In the genomic region with DNA sequence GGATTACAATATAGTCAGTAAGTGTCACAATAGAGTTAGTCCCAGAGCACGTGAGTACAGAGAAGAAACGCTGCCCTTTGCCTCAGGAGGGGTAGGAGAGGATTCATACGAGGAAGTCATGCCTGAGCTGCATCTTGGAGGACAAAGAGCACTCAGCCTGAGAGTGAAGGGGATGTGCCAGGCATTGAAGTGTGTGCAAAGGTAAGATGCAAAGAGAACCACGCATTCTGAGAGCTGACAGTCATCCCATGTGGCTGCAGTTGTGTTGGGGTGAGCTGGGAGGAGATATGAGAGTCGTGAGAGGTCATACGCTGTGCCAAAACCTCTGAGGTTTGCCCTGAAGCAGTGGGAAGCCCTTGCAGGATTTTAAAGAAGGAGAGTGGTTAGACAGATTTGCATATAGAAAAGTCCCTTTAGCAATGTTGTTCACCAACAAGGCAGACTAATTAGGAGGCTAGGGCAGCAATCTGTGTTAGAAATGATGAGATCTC, we compare ENCODE assay signal across 10 cellular contexts.
A peak's percentile ranks its signal among the peaks of the same experiment; 100 is the strongest.
DNase-seq lines count a peak whose midpoint lies in the region; ATAC-seq, FAIRE-seq and TF ChIP-seq lines count a peak whose summit lies in the region.
"Had no signal": no experiment of that assay in that cellular context is flagged by ENCODE, and none has a peak within 500 bp of the region (broad histone marks: within the 10 kb centered on the region; RNA-seq: fewer than 3 reads in every experiment).

No MANE protein-coding gene starts in this region.

- H4K20me1 ChIP-seq in GM12878 (ENCODE audit: control insufficient read depth, insufficient read depth) = no peaks in the 10 kb centered on the region

- H3K4me1 ChIP-seq in GM12878 (ENCODE audit: control insufficient read depth, insufficient read depth, low read length) (peaks cover 32% of the 10 kb centered on the region), ascending aorta (peaks cover 2 to 8% of the 10 kb centered on the region in 2 donors), prostate gland (replicated peaks) (no peaks in the 10 kb centered on the region)

- in situ Hi-C loops in GM12878 (cut with MboI) = no loop called here

- no peak; a peak in 1 of 4 replicates for TF ChIP-seq EP300 in GM12878 (IDR thresholded peaks at IDR 0.05; ENCODE audit: borderline replicate concordance in 1 of 2, control insufficient read depth in 1 of 2, low read depth in 2 of 2, low read length in 2 of 2)

- TF ChIP-seq CTCF in GM12878 (IDR thresholded peaks at IDR 0.05 in 2 of 3, conservative IDR thresholded peaks at IDR 0.05 in 1 of 3; ENCODE audit: control insufficient read depth in 2 of 3, extremely low read depth in 1 of 3, insufficient read depth in 1 of 3, low read depth in 3 of 3, low read length in 3 of 3) = no peak
- no peak for TF ChIP-seq CTCF in ascending aorta (IDR thresholded peaks at IDR 0.05)
- TF ChIP-seq CTCF in prostate gland (IDR thresholded peaks at IDR 0.05) = no peak

- SMC1A ChIA-PET in GM12878 (lab: Charles Lee; ENCODE audit: uncharacterized antibody, unreplicated experiment) = interaction anchor here (0.8 to 1.1 kb wide), 5 partner anchors 9 to 42 kb away, joined by 3 to 7 read pairs (median 3); a partner anchor contains a TSS

- H3K9ac ChIP-seq in GM12878 (ENCODE audit: control insufficient read depth, insufficient read depth, low read length) = peak overlapping the region; percentile 29; the same call in 1 of the 2 replicates

- TF ChIP-seq RAD21 in GM12878 (IDR thresholded peaks at IDR 0.05; ENCODE audit: insufficient read depth, low read depth, low read length) = 0 out of 2 replicates have a peak, but pooled peaks have one; percentile 6

- ATAC-seq in GM18508 (IDR thresholded peaks at IDR 0.05; ENCODE audit: insufficient read depth, unreplicated experiment) (peak; percentile 87), GM19463 (IDR thresholded peaks at IDR 0.05; ENCODE audit: unreplicated experiment) (peak; percentile 94), HG03103 (IDR thresholded peaks at IDR 0.05; ENCODE audit: low read depth, unreplicated experiment) (peak; percentile 97), GM12878 (peak; percentile 98), sciatic nerve (no peak)

- peak; percentile 92 for FAIRE-seq in GM12878 (lab: Jason Lieb, UNC)
- FAIRE-seq: TTC549 had no signal

- DNase-seq in GM12878 (ENCODE audit: low read depth, low spot score) = peak; percentile 91
- DNase-seq in sciatic nerve (ENCODE audit: low spot score) = no peak
- no peak for DNase-seq in ascending aorta (ENCODE audit: low spot score in 2 of 2)
- DNase-seq in EL = no peak
- DNase-seq in prostate gland (ENCODE audit: low spot score) = no peak
- DNase-seq: immature natural killer cell had no signal

- no peaks in the 10 kb centered on the region for H3K9me3 ChIP-seq in GM12878 (replicated peaks; ENCODE audit: control insufficient read depth, insufficient read depth, low read length)
- no peaks in the 10 kb centered on the region for H3K9me3 ChIP-seq in ascending aorta
- H3K9me3 ChIP-seq in prostate gland = no peaks in the 10 kb centered on the region

- H2AFZ ChIP-seq in GM12878 (ENCODE audit: control insufficient read depth, low read depth, low read length) = peak overlapping the region; percentile 28; the same call in 1 of the 2 replicates

- TF ChIP-seq POLR2A in GM12878 (IDR thresholded peaks at IDR 0.05; ENCODE audit: low read depth, low read length) = 0 out of 2 replicates have a peak, but pooled peaks have one; percentile 41
- no peak for TF ChIP-seq POLR2A in prostate gland (IDR thresholded peaks at IDR 0.05)

- no peaks in the 10 kb centered on the region; the same call in none of the 2 replicates for H3K79me2 ChIP-seq in GM12878 (ENCODE audit: control insufficient read depth, insufficient read depth, low read length)

- H3K36me3 ChIP-seq in GM12878 (ENCODE audit: control insufficient read depth in 2 of 2, insufficient read depth in 2 of 2, low read length in 1 of 2) (0 out of 4 replicates have a peak, but pooled peaks cover 0 to 3% of the 10 kb centered on the region in 2 experiments), ascending aorta (no peaks in the 10 kb centered on the region), prostate gland (no peaks in the 10 kb centered on the region)

- peak overlapping the region; percentile 27; the same call in 1 of the 2 replicates for H3K4me3 ChIP-seq in GM12878
- H3K4me3 ChIP-seq in ascending aorta = no peak overlapping the region
- no peak overlapping the region for H3K4me3 ChIP-seq in prostate gland

- 7% methylated on average over 6 of the region's 6 CpGs for WGBS in GM12878 (ENCODE audit: insufficient coverage, insufficient replicate concordance, low lambda C conversion rate, missing lambda C conversion rate)
- WGBS in prostate gland = 70% methylated on average over 6 of the region's 6 CpGs

- POLR2A ChIA-PET in GM12878 (lab: Charles Lee) = interaction anchor here (1.6 kb wide), 1 partner anchor 23 kb away, joined by 4 read pairs; a partner anchor contains a TSS

- BruUV-seq in GM12878 (replicated peaks; lab: Mats Ljungman, UMichigan) = no TSS peak

- peak overlapping the region; percentile 90 for H3K4me2 ChIP-seq in GM12878 (ENCODE audit: control insufficient read depth, insufficient read depth)

- RAD21 ChIA-PET in GM12878 (lab: Charles Lee; ENCODE audit: unreplicated experiment) = interaction anchor here (0.9 to 1.4 kb wide), 4 partner anchors 42 to 197 kb away, joined by 3 to 6 read pairs (median 4); no protein-coding TSS in a partner anchor

- H3K27ac ChIP-seq in GM12878 (ENCODE audit: control insufficient read depth, insufficient read depth) = peak overlapping the region; percentile 30; the same call in 1 of the 2 replicates
- peak overlapping the region in 1 of 2 donors; percentile 36 for H3K27ac ChIP-seq in ascending aorta
- H3K27ac ChIP-seq in prostate gland = no peak overlapping the region

- intact Hi-C loops in GM12878 (cut with micrococcal nuclease; ENCODE audit: unreplicated experiment) = loop anchor here (2.0 to 5.0 kb wide), 3 partner anchors 22 to 195 kb away; a partner anchor contains a TSS
- intact Hi-C loops in sciatic nerve (cut with DNase I) = no loop called here
- intact Hi-C loops in ascending aorta (cut with DNase I) = no loop called here
- intact Hi-C loops in prostate gland (cut with DNase I) = no loop called here

- no peaks in the 10 kb centered on the region for H3K27me3 ChIP-seq in GM12878 (replicated peaks in 1 of 2; ENCODE audit: control insufficient read depth in 2 of 2, insufficient read depth in 2 of 2, low read length in 1 of 2)
- no peaks in the 10 kb centered on the region for H3K27me3 ChIP-seq in ascending aorta
- H3K27me3 ChIP-seq in prostate gland (replicated peaks; ENCODE audit: insufficient read depth) = no peaks in the 10 kb centered on the region

- CTCF ChIA-PET in GM12878 (lab: Yijun Ruan, JAX) = interaction anchor here (0.6 to 1.8 kb wide), 8 partner anchors 10 to 197 kb away, joined by 3 to 9 read pairs (median 3); a partner anchor contains a TSS

TF ChIP-seq in GM12878, 131 proteins besides CTCF, POLR2A, EP300 and RAD21 (continues in another document):
- 0 out of 2 replicates have a peak, but pooled peaks have one; percentile 39 for TF ChIP-seq CREB1 (IDR thresholded peaks at IDR 0.05; ENCODE audit: low read depth)
- TF ChIP-seq STAT3 (IDR thresholded peaks at IDR 0.05; ENCODE audit: low read depth, low read length) = no peak
- TF ChIP-seq PAX8 (IDR thresholded peaks at IDR 0.05) = no peak
- TF ChIP-seq, protein P1, sequence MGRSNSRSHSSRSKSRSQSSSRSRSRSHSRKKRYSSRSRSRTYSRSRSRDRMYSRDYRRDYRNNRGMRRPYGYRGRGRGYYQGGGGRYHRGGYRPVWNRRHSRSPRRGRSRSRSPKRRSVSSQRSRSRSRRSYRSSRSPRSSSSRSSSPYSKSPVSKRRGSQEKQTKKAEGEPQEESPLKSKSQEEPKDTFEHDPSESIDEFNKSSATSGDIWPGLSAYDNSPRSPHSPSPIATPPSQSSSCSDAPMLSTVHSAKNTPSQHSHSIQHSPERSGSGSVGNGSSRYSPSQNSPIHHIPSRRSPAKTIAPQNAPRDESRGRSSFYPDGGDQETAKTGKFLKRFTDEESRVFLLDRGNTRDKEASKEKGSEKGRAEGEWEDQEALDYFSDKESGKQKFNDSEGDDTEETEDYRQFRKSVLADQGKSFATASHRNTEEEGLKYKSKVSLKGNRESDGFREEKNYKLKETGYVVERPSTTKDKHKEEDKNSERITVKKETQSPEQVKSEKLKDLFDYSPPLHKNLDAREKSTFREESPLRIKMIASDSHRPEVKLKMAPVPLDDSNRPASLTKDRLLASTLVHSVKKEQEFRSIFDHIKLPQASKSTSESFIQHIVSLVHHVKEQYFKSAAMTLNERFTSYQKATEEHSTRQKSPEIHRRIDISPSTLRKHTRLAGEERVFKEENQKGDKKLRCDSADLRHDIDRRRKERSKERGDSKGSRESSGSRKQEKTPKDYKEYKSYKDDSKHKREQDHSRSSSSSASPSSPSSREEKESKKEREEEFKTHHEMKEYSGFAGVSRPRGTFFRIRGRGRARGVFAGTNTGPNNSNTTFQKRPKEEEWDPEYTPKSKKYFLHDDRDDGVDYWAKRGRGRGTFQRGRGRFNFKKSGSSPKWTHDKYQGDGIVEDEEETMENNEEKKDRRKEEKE (IDR thresholded peaks at IDR 0.05) = no peak
- TF ChIP-seq, protein P2, sequence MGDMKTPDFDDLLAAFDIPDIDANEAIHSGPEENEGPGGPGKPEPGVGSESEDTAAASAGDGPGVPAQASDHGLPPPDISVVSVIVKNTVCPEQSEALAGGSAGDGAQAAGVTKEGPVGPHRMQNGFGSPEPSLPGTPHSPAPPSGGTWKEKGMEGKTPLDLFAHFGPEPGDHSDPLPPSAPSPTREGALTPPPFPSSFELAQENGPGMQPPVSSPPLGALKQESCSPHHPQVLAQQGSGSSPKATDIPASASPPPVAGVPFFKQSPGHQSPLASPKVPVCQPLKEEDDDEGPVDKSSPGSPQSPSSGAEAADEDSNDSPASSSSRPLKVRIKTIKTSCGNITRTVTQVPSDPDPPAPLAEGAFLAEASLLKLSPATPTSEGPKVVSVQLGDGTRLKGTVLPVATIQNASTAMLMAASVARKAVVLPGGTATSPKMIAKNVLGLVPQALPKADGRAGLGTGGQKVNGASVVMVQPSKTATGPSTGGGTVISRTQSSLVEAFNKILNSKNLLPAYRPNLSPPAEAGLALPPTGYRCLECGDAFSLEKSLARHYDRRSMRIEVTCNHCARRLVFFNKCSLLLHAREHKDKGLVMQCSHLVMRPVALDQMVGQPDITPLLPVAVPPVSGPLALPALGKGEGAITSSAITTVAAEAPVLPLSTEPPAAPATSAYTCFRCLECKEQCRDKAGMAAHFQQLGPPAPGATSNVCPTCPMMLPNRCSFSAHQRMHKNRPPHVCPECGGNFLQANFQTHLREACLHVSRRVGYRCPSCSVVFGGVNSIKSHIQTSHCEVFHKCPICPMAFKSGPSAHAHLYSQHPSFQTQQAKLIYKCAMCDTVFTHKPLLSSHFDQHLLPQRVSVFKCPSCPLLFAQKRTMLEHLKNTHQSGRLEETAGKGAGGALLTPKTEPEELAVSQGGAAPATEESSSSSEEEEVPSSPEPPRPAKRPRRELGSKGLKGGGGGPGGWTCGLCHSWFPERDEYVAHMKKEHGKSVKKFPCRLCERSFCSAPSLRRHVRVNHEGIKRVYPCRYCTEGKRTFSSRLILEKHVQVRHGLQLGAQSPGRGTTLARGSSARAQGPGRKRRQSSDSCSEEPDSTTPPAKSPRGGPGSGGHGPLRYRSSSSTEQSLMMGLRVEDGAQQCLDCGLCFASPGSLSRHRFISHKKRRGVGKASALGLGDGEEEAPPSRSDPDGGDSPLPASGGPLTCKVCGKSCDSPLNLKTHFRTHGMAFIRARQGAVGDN (IDR thresholded peaks at IDR 0.05) = no peak
